ENCODE assay signal across 19 cellular contexts in genomic region chrX:24166078-24166477, GRCh38. TPM values are rescaled to one million over a fixed set of nuclear protein-coding genes. Genes with fewer than 3 reads are reported as not detected.
DNase-seq lines count a peak whose midpoint lies in the region; ATAC-seq and TF ChIP-seq lines count a peak whose summit lies in the region.
"Had no signal": no experiment of that assay in that cellular context is flagged by ENCODE, and none has a peak within 500 bp of the region (broad histone marks: within the 10 kb centered on the region; RNA-seq: fewer than 3 reads in every experiment).

No MANE protein-coding gene starts in this region.

- CTCF ChIA-PET in activated naive CD4-positive, alpha-beta T cell treated with anti-CD3 and anti-CD28 coated beads, Interleukin-2, amount 10 ng/mL, durations not matched to agents 7 days and 5 days (lab: Charles Lee), result no interaction called here
- CTCF ChIA-PET in PC-3 (lab: Charles Lee), result no interaction called here

- no peaks in the 10 kb centered on the region for H3K9me3 Mint-ChIP-seq in activated naive CD4-positive, alpha-beta T cell treated with anti-CD3 and anti-CD28 coated beads, Interleukin-2, amount 10 ng/mL, durations not matched to agents 7 days and 5 days
- H3K9me3 Mint-ChIP-seq in activated naive CD4-positive, alpha-beta T cell treated with anti-CD3 and anti-CD28 coated beads, Interleukin-2, amount 50 U/mL, for 72 hours, result no peaks in the 10 kb centered on the region

- POLR2A ChIA-PET in PC-3 (lab: Charles Lee; ENCODE audit: unreplicated experiment), result no interaction called here

- H3K27me3 Mint-ChIP-seq in activated naive CD4-positive, alpha-beta T cell treated with anti-CD3 and anti-CD28 coated beads, Interleukin-2, amount 10 ng/mL, durations not matched to agents 7 days and 5 days, result no peaks in the 10 kb centered on the region

- no peak overlapping the region for H2AFZ ChIP-seq in PC-3 (ENCODE audit: low read length)

- H3K4me3 Mint-ChIP-seq in activated naive CD4-positive, alpha-beta T cell treated with anti-CD3 and anti-CD28 coated beads, Interleukin-2, amount 10 ng/mL, durations not matched to agents 7 days and 5 days, result no peak overlapping the region

- H3K27me3 ChIP-seq in PC-3 (ENCODE audit: low read length) (no peaks in the 10 kb centered on the region), suprapubic skin (no peaks in the 10 kb centered on the region)
- H3K27me3 ChIP-seq: Peyer's patch had no signal

- ATAC-seq in activated naive CD4-positive, alpha-beta T cell treated with anti-CD3 and anti-CD28 coated beads, Interleukin-2, amount 50 U/mL, for 72 hours, result no peak
- ATAC-seq in sciatic nerve (peak; percentile 65), PC-3 (no peak; the same call in 1 of the 2 replicates)
- ATAC-seq: Right ventricle myocardium inferior had no signal

- H3K27ac ChIP-seq in PC-3 (ENCODE audit: low read length), result no peak overlapping the region
- H3K27ac ChIP-seq in suprapubic skin, result no peak overlapping the region
- H3K27ac ChIP-seq: Peyer's patch had no signal

- peaks cover 98% of the 10 kb centered on the region for H3K79me2 ChIP-seq in PC-3 (ENCODE audit: low read length)

- no peak for DNase-seq in activated naive CD4-positive, alpha-beta T cell treated with anti-CD3 and anti-CD28 coated beads, Interleukin-2, amount 10 ng/mL, durations not matched to agents 7 days and 5 days
- DNase-seq in activated naive CD4-positive, alpha-beta T cell treated with anti-CD3 and anti-CD28 coated beads, Interleukin-2, amount 50 U/mL, for 72 hours (ENCODE audit: low spot score in 2 of 2), result no peak
- DNase-seq in LNCaP clone FGC (ENCODE audit: low read depth), result peak; percentile 63
- peak; percentile 34 for DNase-seq in fibroblast of gingiva (ENCODE audit: low read depth)
- no peak for DNase-seq in sciatic nerve (ENCODE audit: low spot score)
- DNase-seq in PC-3, result no peak
- no peak for DNase-seq in suprapubic skin (ENCODE audit: low spot score in 2 of 2)
- no peak for DNase-seq in NCI-H2081 (lab: John Stamatoyannopoulos, UW)
- DNase-seq: 8988T, C1 segment of cervical spinal cord, COR-L47, DMS153, MM.1S, NCI-H1092 treated with DMSO at 0.1 percent for 48 hours, NCI-H2107, NCI-H2227 treated with DMSO at 0.1 percent for 48 hours, NCI-H524, Peyer's patch had no signal

- TF ChIP-seq CTCF in LNCaP clone FGC (IDR thresholded peaks at IDR 0.05; ENCODE audit: control insufficient read depth, extremely low read depth, insufficient read depth) (no peak), PC-3 (conservative IDR thresholded peaks at IDR 0.05; ENCODE audit: low read depth, low read length) (no peak), suprapubic skin (IDR thresholded peaks at IDR 0.05) (no peak)

- H3K4me3 ChIP-seq in LNCaP clone FGC (ENCODE audit: low read depth, low read length) (no peak overlapping the region), PC-3 (ENCODE audit: low read length) (no peak overlapping the region), suprapubic skin (no peak overlapping the region)
- H3K4me3 ChIP-seq: Peyer's patch had no signal

- no peak for TF ChIP-seq POLR2A in suprapubic skin (IDR thresholded peaks at IDR 0.05)

- peak overlapping the region; percentile 33 for H3K27ac Mint-ChIP-seq in activated naive CD4-positive, alpha-beta T cell treated with anti-CD3 and anti-CD28 coated beads, Interleukin-2, amount 10 ng/mL, durations not matched to agents 7 days and 5 days
- no peak overlapping the region for H3K27ac Mint-ChIP-seq in activated naive CD4-positive, alpha-beta T cell treated with anti-CD3 and anti-CD28 coated beads, Interleukin-2, amount 50 U/mL, for 72 hours

- H4K20me1 ChIP-seq in PC-3 (ENCODE audit: low read length), result peaks cover 49% of the 10 kb centered on the region

- H3F3A ChIP-seq in PC-3 (ENCODE audit: low read length, unreplicated experiment), result no peaks in the 10 kb centered on the region

- H3K36me3 Mint-ChIP-seq in activated naive CD4-positive, alpha-beta T cell treated with anti-CD3 and anti-CD28 coated beads, Interleukin-2, amount 10 ng/mL, durations not matched to agents 7 days and 5 days, result peaks cover 26% of the 10 kb centered on the region
- H3K36me3 Mint-ChIP-seq in activated naive CD4-positive, alpha-beta T cell treated with anti-CD3 and anti-CD28 coated beads, Interleukin-2, amount 50 U/mL, for 72 hours, result peaks cover 0 to 13% of the 10 kb centered on the region in 2 donors

- H3K36me3 ChIP-seq in PC-3 (ENCODE audit: low read depth, low read length) (peaks cover 29% of the 10 kb centered on the region), suprapubic skin (no peaks in the 10 kb centered on the region)
- H3K36me3 ChIP-seq: Peyer's patch had no signal

- H3K4me1 Mint-ChIP-seq in activated naive CD4-positive, alpha-beta T cell treated with anti-CD3 and anti-CD28 coated beads, Interleukin-2, amount 10 ng/mL, durations not matched to agents 7 days and 5 days, result peaks cover 34% of the 10 kb centered on the region

- intact Hi-C loops in sciatic nerve (cut with DNase I), result no loop called here
- intact Hi-C loops in PC-3 (cut with micrococcal nuclease), result loop anchor here (10.0 kb wide), 1 partner anchor 49 kb away; no protein-coding TSS in a partner anchor

- no peak overlapping the region for H3K4me2 ChIP-seq in PC-3 (ENCODE audit: low read length)

- H3K9me3 ChIP-seq in PC-3 (ENCODE audit: low read length), result no peaks in the 10 kb centered on the region
- no peaks in the 10 kb centered on the region for H3K9me3 ChIP-seq in suprapubic skin
- H3K9me3 ChIP-seq: Peyer's patch had no signal

- no TSS peak for BruUV-seq in PC-3 (replicated peaks; lab: Mats Ljungman, UMichigan)

- no peak overlapping the region for H3K9ac ChIP-seq in PC-3 (ENCODE audit: low read length)

- H3K4me1 ChIP-seq in PC-3 (ENCODE audit: insufficient read depth, low read length) (no peaks in the 10 kb centered on the region), suprapubic skin (peaks cover 11% of the 10 kb centered on the region)

- 54% methylated on average over 2 of the region's 2 CpGs for whole genome bisulfite sequencing in suprapubic skin

- TF ChIP-seq EP300 in suprapubic skin (IDR thresholded peaks at IDR 0.05), result no peak

- H3K9me2 ChIP-seq in PC-3 (replicated peaks; ENCODE audit: low read length), result no peaks in the 10 kb centered on the region

RNA-seq across cellular contexts. Expression of gene ZFX, which starts 16.5 kb away (rescaled TPM):
- 10 to 100 TPM; 31.7 to 44.8 TPM for total RNA-seq in activated naive CD4-positive, alpha-beta T cell treated with anti-CD3 and anti-CD28 coated beads, Interleukin-2, amount 50 U/mL, for 72 hours
- total RNA-seq in sciatic nerve, result 75.1 TPM
- total RNA-seq in PC-3 (2014; rRNA removed), result 21.0 and 25.9 TPM in 2 replicates
- 10 to 100 TPM; 31.4 to 61.3 (median 45.0) TPM for total RNA-seq in suprapubic skin

Comparison
In these comparisons a context has a peak if more than half of its experiments do, and no peak if none do; other contexts are left out.
1. DNase-seq: peak in LNCaP clone FGC (single experiment) and fibroblast of gingiva (single experiment); none in activated naive CD4-positive, alpha-beta T cell treated with anti-CD3 and anti-CD28 coated beads, Interleukin-2, amount 10 ng/mL, durations not matched to agents 7 days and 5 days (single experiment), activated naive CD4-positive, alpha-beta T cell treated with anti-CD3 and anti-CD28 coated beads, Interleukin-2, amount 50 U/mL, for 72 hours (0 of 2), sciatic nerve (single experiment), PC-3 (single experiment), suprapubic skin (0 of 2) and NCI-H2081 (0 of 2).